In the genomic region with DNA sequence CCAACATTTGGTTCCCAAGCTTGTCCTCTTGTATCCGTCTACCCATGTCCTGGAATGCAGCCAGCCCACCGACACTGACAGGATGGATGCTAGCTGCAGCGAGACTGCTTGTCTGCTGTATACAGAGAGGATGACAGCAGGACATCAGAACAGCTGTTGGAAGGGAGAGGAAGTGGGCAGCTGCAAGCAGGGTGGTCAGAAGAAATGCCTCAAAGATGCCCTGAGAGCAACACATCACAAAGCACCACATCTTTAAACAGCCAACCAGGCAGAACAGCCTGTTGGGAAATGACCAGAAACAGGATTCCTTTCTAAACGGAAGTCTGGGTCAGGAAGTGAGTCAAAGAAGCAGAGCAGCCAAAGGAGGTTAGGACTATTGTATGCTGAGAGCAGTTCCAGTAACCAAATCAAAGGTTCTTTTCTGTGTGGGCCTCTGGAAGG, we compare ENCODE assay signal across 8 cellular contexts.
A peak's percentile ranks its signal among the peaks of the same experiment; 100 is the strongest.
DNase-seq lines count a peak whose midpoint lies in the region; ATAC-seq and TF ChIP-seq lines count a peak whose summit lies in the region.

No MANE protein-coding gene starts in this region.

- peak; percentile 6 for DNase-seq in G401 (ENCODE audit: low spot score)
- DNase-seq in PC-3, result peak; percentile 39
- peak in 2 of 3 donors; percentile 19 to 76 for DNase-seq in right cardiac atrium
- DNase-seq in Karpas-422, result no peak
- DNase-seq in NCI-H82 (lab: John Stamatoyannopoulos, UW), result no peak
- no peak for DNase-seq in tibial artery

- H4K20me1 ChIP-seq in PC-3 (ENCODE audit: low read length) (no peaks in the 10 kb centered on the region), Karpas-422 (ENCODE audit: insufficient read depth, low read depth, low read length) (no peaks in the 10 kb centered on the region)

- WGBS in right cardiac atrium, result 13% methylated on average over 4 of the region's 4 CpGs

- H3K4me2 ChIP-seq in PC-3 (ENCODE audit: low read length), result 0 out of 2 replicates have a peak overlapping the region, but pooled peaks have one; percentile 22
- no peak overlapping the region for H3K4me2 ChIP-seq in Karpas-422 (ENCODE audit: low read depth, low read length, poor library complexity, severe bottlenecking)

- H3K27me3 ChIP-seq in PC-3 (ENCODE audit: low read length) (no peaks in the 10 kb centered on the region), right cardiac atrium (ENCODE audit: control insufficient read depth, insufficient read depth) (no peaks in the 10 kb centered on the region), Karpas-422 (ENCODE audit: low read length) (no peaks in the 10 kb centered on the region), tibial artery (no peaks in the 10 kb centered on the region)

- POLR2A ChIA-PET in PC-3 (lab: Charles Lee; ENCODE audit: unreplicated experiment), result no interaction called here

- intact Hi-C loops in PC-3 (cut with micrococcal nuclease) (no loop called here), right cardiac atrium (cut with DNase I) (no loop called here), tibial artery (cut with DNase I; ENCODE audit: low total_unique reads) (no loop called here)

- H3K9me3 ChIP-seq in PC-3 (ENCODE audit: low read length), result no peaks in the 10 kb centered on the region
- H3K9me3 ChIP-seq in right cardiac atrium (ENCODE audit: control insufficient read depth, low read length), result no peaks in the 10 kb centered on the region
- no peaks in the 10 kb centered on the region for H3K9me3 ChIP-seq in Karpas-422 (ENCODE audit: low read length)
- no peaks in the 10 kb centered on the region for H3K9me3 ChIP-seq in tibial artery

- in situ Hi-C loops in G401 (cut with HindIII; ENCODE audit: low sequenced_read_pairs), result no loop called here

- no peak overlapping the region for H3K4me3 ChIP-seq in PC-3 (ENCODE audit: low read length)
- no peak overlapping the region for H3K4me3 ChIP-seq in right cardiac atrium (ENCODE audit: low read length)
- H3K4me3 ChIP-seq in Karpas-422 (ENCODE audit: low read length), result no peak overlapping the region
- H3K4me3 ChIP-seq in tibial artery, result no peak overlapping the region

- no peak for TF ChIP-seq CTCF in PC-3 (conservative IDR thresholded peaks at IDR 0.05; ENCODE audit: low read depth, low read length)
- no peak for TF ChIP-seq CTCF in tibial artery (IDR thresholded peaks at IDR 0.05)

- CTCF ChIA-PET in PC-3 (lab: Charles Lee), result no interaction called here

- no peak overlapping the region for H3K9ac ChIP-seq in PC-3 (ENCODE audit: low read length)
- H3K9ac ChIP-seq in Karpas-422 (ENCODE audit: low read length), result no peak overlapping the region

- no TSS peak for BruUV-seq in PC-3 (replicated peaks; lab: Mats Ljungman, UMichigan)

- no peaks in the 10 kb centered on the region for H3F3A ChIP-seq in PC-3 (ENCODE audit: low read length, unreplicated experiment)

- H3K9me2 ChIP-seq in PC-3 (replicated peaks; ENCODE audit: low read length) (no peaks in the 10 kb centered on the region), Karpas-422 (replicated peaks; ENCODE audit: insufficient read depth, low read length) (no peaks in the 10 kb centered on the region)

- ATAC-seq in GM21737 (IDR thresholded peaks at IDR 0.05; ENCODE audit: unreplicated experiment) (peak; percentile 67), PC-3 (peak; percentile 43), right cardiac atrium (peak in 1 of 2 donors; percentile 84), HG03108 (IDR thresholded peaks at IDR 0.05; ENCODE audit: unreplicated experiment) (no peak)

- H3K79me2 ChIP-seq in PC-3 (ENCODE audit: low read length), result no peaks in the 10 kb centered on the region
- no peaks in the 10 kb centered on the region for H3K79me2 ChIP-seq in Karpas-422 (ENCODE audit: low read length)

- H3K27ac ChIP-seq in PC-3 (ENCODE audit: low read length), result no peak overlapping the region
- H3K27ac ChIP-seq in right cardiac atrium (ENCODE audit: low read length), result no peak overlapping the region
- no peak overlapping the region for H3K27ac ChIP-seq in Karpas-422 (ENCODE audit: low read length)
- no peak overlapping the region for H3K27ac ChIP-seq in tibial artery

- no peaks in the 10 kb centered on the region for H3K36me3 ChIP-seq in PC-3 (ENCODE audit: low read depth, low read length)
- no peaks in the 10 kb centered on the region for H3K36me3 ChIP-seq in Karpas-422 (ENCODE audit: insufficient read depth, low read length)
- H3K36me3 ChIP-seq in tibial artery, result no peaks in the 10 kb centered on the region

- H3K4me1 ChIP-seq in PC-3 (ENCODE audit: insufficient read depth, low read length) (peaks cover 22% of the 10 kb centered on the region), right cardiac atrium (ENCODE audit: control insufficient read depth, insufficient read depth, low read length) (peaks cover 3% of the 10 kb centered on the region), Karpas-422 (ENCODE audit: low read length) (no peaks in the 10 kb centered on the region), tibial artery (peaks cover 0 to 6% (median 3%) of the 10 kb centered on the region in 4 donors)

- H2AFZ ChIP-seq in PC-3 (ENCODE audit: low read length), result peak overlapping the region; percentile 71; the same call in 1 of the 2 replicates
- H2AFZ ChIP-seq in Karpas-422 (ENCODE audit: low read length), result no peak overlapping the region

Comparison
In these comparisons a context has a peak if more than half of its experiments do, and no peak if none do; other contexts are left out.
1. DNase-seq: peak in G401 (single experiment), PC-3 (single experiment) and right cardiac atrium (2 of 3); none in Karpas-422 (single experiment), NCI-H82 (single experiment) and tibial artery (0 of 2).